Comparison of ENCODE assay signal across 1 cellular context in genomic region chr2:68747413-68747812, GRCh38.
TF ChIP-seq lines count a peak whose summit lies in the region.

No MANE protein-coding gene starts in this region.

TF ChIP-seq in K562, 482 proteins besides CTCF, POLR2A, EP300 and RAD21:
- TF ChIP-seq ARID4B (CRISPR knock-in tag; IDR thresholded peaks at IDR 0.05) (no peak), SMAD4 (CRISPR knock-in tag; conservative IDR thresholded peaks at IDR 0.05) (no peak), TOE1 (IDR thresholded peaks at IDR 0.05; ENCODE audit: borderline replicate concordance) (no peak), TOE1 (CRISPR knock-in tag; IDR thresholded peaks at IDR 0.05; ENCODE audit: borderline replicate concordance, low read depth) (no peak), ZNF23 (CRISPR knock-in tag; IDR thresholded peaks at IDR 0.05) (no peak), NR1H2 (CRISPR knock-in tag; IDR thresholded peaks at IDR 0.05) (no peak), PHF8 (IDR thresholded peaks at IDR 0.05; ENCODE audit: borderline replicate concordance, low read length) (no peak), ETS1 (conservative IDR thresholded peaks at IDR 0.05; ENCODE audit: control insufficient read depth, low read depth, low read length) (no peak), CC2D1A (IDR thresholded peaks at IDR 0.05) (no peak), ZNF57 (CRISPR knock-in tag; IDR thresholded peaks at IDR 0.05) (no peak), ZNF316 (IDR thresholded peaks at IDR 0.05) (no peak), MEIS2 (IDR thresholded peaks at IDR 0.05; ENCODE audit: partially characterized antibody) (no peak), TEAD2 (tag; IDR thresholded peaks at IDR 0.05) (no peak), NRF1 (conservative IDR thresholded peaks at IDR 0.05 in 1 of 2, IDR thresholded peaks at IDR 0.05 in 1 of 2) (no peak), MNT (conservative IDR thresholded peaks at IDR 0.05) (no peak), ZNF12 (CRISPR knock-in tag; IDR thresholded peaks at IDR 0.05) (no peak), IRF1 (CRISPR knock-in tag; IDR thresholded peaks at IDR 0.05; ENCODE audit: borderline replicate concordance) (no peak), ZNF282 (CRISPR knock-in tag; IDR thresholded peaks at IDR 0.05) (no peak), PHTF2 (CRISPR knock-in tag; IDR thresholded peaks at IDR 0.05) (no peak), ZNF263 (CRISPR knock-in tag; IDR thresholded peaks at IDR 0.05; ENCODE audit: borderline replicate concordance) (no peak), ZNF197 (CRISPR knock-in tag; IDR thresholded peaks at IDR 0.05; ENCODE audit: low read depth) (no peak)
